7 cellular contexts compared by ENCODE assay signal in genomic region chr2:240560480-240561324, GRCh38. TPM values are rescaled to one million over a fixed set of nuclear protein-coding genes. Genes with fewer than 3 reads are reported as not detected.
DNase-seq lines count a peak whose midpoint lies in the region; ATAC-seq, FAIRE-seq and TF ChIP-seq lines count a peak whose summit lies in the region.

No MANE protein-coding gene starts in this region.

- H3K27me3 ChIP-seq in astrocyte (ENCODE audit: insufficient read depth, low read length): no peaks in the 10 kb centered on the region

- peak overlapping the region; percentile 61 for H2AFZ ChIP-seq in astrocyte (ENCODE audit: low read depth, low read length)

- FAIRE-seq in astrocyte (lab: Jason Lieb, UNC): no peak

- H3K9me3 ChIP-seq in astrocyte (ENCODE audit: insufficient read depth, low read depth, low read length): no peaks in the 10 kb centered on the region

- H4K20me1 ChIP-seq in astrocyte (ENCODE audit: insufficient read depth, low read length): peaks cover 23% of the 10 kb centered on the region

- H3K4me3 ChIP-seq in astrocyte (ENCODE audit: insufficient read depth, low read depth, low read length): peak overlapping the region; percentile 63

- H3K79me2 ChIP-seq in astrocyte (ENCODE audit: insufficient read depth, low read length): peaks cover 28% of the 10 kb centered on the region

- peaks cover 5% of the 10 kb centered on the region for H3K36me3 Mint-ChIP-seq in astrocyte (ENCODE audit: low read depth, unreplicated experiment)

- H3K4me3 Mint-ChIP-seq in astrocyte (ENCODE audit: unreplicated experiment): peak overlapping the region; percentile 85

- peaks cover 39% of the 10 kb centered on the region for H3K4me1 ChIP-seq in astrocyte (ENCODE audit: insufficient read depth, low read length)

- no peak for TF ChIP-seq CTCF in astrocyte (IDR thresholded peaks at IDR 0.05; ENCODE audit: insufficient read depth, low read depth, low read length)

- H3K27ac ChIP-seq in astrocyte (ENCODE audit: low read depth, low read length): peak overlapping the region; percentile 78

- H3K4me1 Mint-ChIP-seq in astrocyte (ENCODE audit: low read depth, unreplicated experiment): peaks cover 11% of the 10 kb centered on the region

- peaks cover 2% of the 10 kb centered on the region for H3K27me3 Mint-ChIP-seq in astrocyte (ENCODE audit: low read depth, unreplicated experiment)

- no peaks in the 10 kb centered on the region for H3K36me3 ChIP-seq in astrocyte (ENCODE audit: insufficient read depth, low read length)

- peak overlapping the region; percentile 84 for H3K9ac ChIP-seq in astrocyte (ENCODE audit: low read length)

- ATAC-seq in GM18499 (IDR thresholded peaks at IDR 0.05; ENCODE audit: insufficient read depth, unreplicated experiment) (peak; percentile 41), HG02970 (IDR thresholded peaks at IDR 0.05; ENCODE audit: low FRiP score, unreplicated experiment) (peak; percentile 55)

- H3K9me3 Mint-ChIP-seq in astrocyte (ENCODE audit: unreplicated experiment): no peaks in the 10 kb centered on the region

- peak overlapping the region; percentile 88 for H3K4me2 ChIP-seq in astrocyte (ENCODE audit: low read length)

- peak overlapping the region; percentile 55 for H3K27ac Mint-ChIP-seq in astrocyte (ENCODE audit: unreplicated experiment)

- DNase-seq in NCI-H1930 (lab: John Stamatoyannopoulos, UW) (peak; percentile 96 to 98), T-helper 22 cell (ENCODE audit: low read depth) (peak; percentile 99), astrocyte (ENCODE audit: low read depth) (peak; percentile 92), hepatic stellate cell (ENCODE audit: low spot score) (peak; percentile 92), retina (peak; percentile 98)

RNA-seq across cellular contexts. Expression of gene DUSP28, which starts 0.5 kb away (rescaled TPM):
- total RNA-seq in astrocyte: 3.2 and 4.1 TPM in 2 replicates

RNA-seq across cellular contexts. Expression of gene ANKMY1, which starts 2.9 kb away (rescaled TPM):
- 6.9 and 7.2 TPM in 2 replicates for total RNA-seq in astrocyte

RNA-seq across cellular contexts. Expression of gene RNPEPL1, which starts 7.6 kb away (rescaled TPM):
- 22.7 and 25.2 TPM in 2 replicates for total RNA-seq in astrocyte

RNA-seq across cellular contexts. Expression of gene CAPN10, which starts 25.8 kb away (rescaled TPM):
- total RNA-seq in astrocyte: 22.7 and 24.9 TPM in 2 replicates

Comparison
In these comparisons a context has a peak if more than half of its experiments do, and no peak if none do; other contexts are left out.
1. Peak in every context shown above with its lines: DNase-seq, ATAC-seq, H3K4me3 ChIP-seq and H3K27ac ChIP-seq.